1 cellular context compared by ENCODE assay signal in the genomic region with DNA sequence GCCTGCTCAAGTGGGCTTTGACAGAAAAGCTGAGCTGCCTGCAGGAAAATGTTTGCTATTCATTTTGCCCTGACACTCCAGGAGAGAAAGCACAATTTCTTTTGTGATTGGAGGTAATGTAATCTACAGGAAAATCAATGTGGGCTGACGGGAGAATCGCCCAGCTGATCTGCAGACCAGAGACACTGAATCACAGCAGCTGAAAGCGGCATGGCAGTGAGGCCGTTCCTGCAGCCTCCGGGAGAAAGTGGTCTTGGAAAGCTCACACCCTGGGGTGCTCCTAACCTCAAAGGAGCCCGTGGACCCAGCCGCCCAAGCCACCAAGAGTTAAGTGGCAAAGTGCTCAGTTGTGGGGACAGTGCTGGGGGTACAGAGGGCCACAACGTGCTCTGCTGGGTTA.
TF ChIP-seq lines count a peak whose summit lies in the region.

No MANE protein-coding gene starts in this region.

TF ChIP-seq in HepG2, 621 proteins besides CTCF, POLR2A, EP300 and RAD21:
- TF ChIP-seq, protein P1, sequence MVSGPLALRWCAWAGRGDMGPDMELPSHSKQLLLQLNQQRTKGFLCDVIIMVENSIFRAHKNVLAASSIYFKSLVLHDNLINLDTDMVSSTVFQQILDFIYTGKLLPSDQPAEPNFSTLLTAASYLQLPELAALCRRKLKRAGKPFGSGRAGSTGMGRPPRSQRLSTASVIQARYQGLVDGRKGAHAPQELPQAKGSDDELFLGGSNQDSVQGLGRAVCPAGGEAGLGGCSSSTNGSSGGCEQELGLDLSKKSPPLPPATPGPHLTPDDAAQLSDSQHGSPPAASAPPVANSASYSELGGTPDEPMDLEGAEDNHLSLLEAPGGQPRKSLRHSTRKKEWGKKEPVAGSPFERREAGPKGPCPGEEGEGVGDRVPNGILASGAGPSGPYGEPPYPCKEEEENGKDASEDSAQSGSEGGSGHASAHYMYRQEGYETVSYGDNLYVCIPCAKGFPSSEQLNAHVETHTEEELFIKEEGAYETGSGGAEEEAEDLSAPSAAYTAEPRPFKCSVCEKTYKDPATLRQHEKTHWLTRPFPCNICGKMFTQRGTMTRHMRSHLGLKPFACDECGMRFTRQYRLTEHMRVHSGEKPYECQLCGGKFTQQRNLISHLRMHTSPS (CRISPR knock-in tag; IDR thresholded peaks at IDR 0.05; ENCODE audit: low read depth): no peak
- no peak for TF ChIP-seq SIN3A (IDR thresholded peaks at IDR 0.05; ENCODE audit: borderline replicate concordance, low read depth, low read length)
- TF ChIP-seq, protein P2, sequence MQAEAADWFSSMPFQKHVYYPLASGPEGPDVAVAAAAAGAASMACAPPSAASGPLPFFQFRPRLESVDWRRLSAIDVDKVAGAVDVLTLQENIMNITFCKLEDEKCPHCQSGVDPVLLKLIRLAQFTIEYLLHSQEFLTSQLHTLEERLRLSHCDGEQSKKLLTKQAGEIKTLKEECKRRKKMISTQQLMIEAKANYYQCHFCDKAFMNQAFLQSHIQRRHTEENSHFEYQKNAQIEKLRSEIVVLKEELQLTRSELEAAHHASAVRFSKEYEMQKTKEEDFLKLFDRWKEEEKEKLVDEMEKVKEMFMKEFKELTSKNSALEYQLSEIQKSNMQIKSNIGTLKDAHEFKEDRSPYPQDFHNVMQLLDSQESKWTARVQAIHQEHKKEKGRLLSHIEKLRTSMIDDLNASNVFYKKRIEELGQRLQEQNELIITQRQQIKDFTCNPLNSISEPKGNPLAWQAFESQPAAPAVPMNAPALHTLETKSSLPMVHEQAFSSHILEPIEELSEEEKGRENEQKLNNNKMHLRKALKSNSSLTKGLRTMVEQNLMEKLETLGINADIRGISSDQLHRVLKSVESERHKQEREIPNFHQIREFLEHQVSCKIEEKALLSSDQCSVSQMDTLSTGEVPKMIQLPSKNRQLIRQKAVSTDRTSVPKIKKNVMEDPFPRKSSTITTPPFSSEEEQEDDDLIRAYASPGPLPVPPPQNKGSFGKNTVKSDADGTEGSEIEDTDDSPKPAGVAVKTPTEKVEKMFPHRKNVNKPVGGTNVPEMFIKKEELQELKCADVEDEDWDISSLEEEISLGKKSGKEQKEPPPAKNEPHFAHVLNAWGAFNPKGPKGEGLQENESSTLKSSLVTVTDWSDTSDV (CRISPR knock-in tag; IDR thresholded peaks at IDR 0.05): no peak
- TF ChIP-seq PRMT3 (CRISPR knock-in tag; IDR thresholded peaks at IDR 0.05; ENCODE audit: borderline replicate concordance, low read depth): no peak
- no peak for TF ChIP-seq HMGA1 (CRISPR knock-in tag; conservative IDR thresholded peaks at IDR 0.05)
- TF ChIP-seq ZFP41 (CRISPR knock-in tag; IDR thresholded peaks at IDR 0.05; ENCODE audit: borderline replicate concordance): no peak
- TF ChIP-seq, protein P3, sequence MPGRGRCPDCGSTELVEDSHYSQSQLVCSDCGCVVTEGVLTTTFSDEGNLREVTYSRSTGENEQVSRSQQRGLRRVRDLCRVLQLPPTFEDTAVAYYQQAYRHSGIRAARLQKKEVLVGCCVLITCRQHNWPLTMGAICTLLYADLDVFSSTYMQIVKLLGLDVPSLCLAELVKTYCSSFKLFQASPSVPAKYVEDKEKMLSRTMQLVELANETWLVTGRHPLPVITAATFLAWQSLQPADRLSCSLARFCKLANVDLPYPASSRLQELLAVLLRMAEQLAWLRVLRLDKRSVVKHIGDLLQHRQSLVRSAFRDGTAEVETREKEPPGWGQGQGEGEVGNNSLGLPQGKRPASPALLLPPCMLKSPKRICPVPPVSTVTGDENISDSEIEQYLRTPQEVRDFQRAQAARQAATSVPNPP (CRISPR knock-in tag; IDR thresholded peaks at IDR 0.05): no peak
- no peak for TF ChIP-seq NR2C2 (CRISPR knock-in tag; IDR thresholded peaks at IDR 0.05; ENCODE audit: borderline replicate concordance)
- no peak for TF ChIP-seq ZNF264 (CRISPR knock-in tag; IDR thresholded peaks at IDR 0.05)
- TF ChIP-seq, protein P4, sequence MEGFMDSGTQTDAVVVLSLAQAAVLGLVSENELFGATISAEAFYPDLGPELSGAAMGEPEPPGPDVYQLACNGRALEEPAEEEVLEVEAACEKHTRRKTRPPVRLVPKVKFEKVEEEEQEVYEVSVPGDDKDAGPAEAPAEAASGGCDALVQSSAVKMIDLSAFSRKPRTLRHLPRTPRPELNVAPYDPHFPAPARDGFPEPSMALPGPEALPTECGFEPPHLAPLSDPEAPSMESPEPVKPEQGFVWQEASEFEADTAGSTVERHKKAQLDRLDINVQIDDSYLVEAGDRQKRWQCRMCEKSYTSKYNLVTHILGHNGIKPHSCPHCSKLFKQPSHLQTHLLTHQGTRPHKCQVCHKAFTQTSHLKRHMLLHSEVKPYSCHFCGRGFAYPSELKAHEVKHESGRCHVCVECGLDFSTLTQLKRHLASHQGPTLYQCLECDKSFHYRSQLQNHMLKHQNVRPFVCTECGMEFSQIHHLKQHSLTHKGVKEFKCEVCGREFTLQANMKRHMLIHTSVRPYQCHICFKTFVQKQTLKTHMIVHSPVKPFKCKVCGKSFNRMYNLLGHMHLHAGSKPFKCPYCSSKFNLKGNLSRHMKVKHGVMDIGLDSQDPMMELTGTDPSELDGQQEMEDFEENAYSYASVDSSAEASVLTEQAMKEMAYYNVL (CRISPR knock-in tag; IDR thresholded peaks at IDR 0.05; ENCODE audit: borderline replicate concordance): no peak
- TF ChIP-seq HNRNPH1 (optimal IDR thresholded peaks at IDR 0.05; ENCODE audit: low read depth, low read length): no peak
- TF ChIP-seq ZNF331 (CRISPR knock-in tag; IDR thresholded peaks at IDR 0.05): no peak
